In the genomic region with DNA sequence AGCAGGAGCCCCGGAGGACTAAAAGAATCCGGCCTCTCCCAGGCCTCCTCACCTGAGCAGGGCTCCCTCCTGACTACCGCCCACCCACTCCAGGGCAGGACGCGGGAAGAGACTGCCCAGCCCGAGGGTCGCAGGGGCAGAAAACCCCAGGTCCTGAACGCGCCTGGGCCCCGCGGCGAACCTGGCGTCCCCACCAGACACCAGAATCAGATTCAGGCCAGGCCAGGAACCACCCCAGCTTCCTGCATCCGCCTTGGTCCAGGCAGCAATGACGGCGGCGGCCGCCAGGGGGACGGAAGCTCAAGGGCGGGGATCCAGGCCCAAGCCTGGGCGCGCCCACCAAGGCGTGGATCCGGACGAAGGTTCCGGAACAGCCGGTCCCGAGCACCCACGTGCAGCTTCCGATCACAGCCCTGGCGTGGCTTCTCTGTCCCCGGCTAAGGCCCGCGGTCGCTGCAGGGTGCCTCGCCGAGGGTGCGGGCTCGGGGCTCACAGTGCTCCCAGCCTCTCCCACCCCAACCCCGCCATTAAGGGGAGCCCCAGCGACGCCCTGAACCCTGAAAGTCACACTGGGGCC, we compare ENCODE assay signal across 9 cellular contexts. TPM values are rescaled to one million over a fixed set of nuclear protein-coding genes. Genes with fewer than 3 reads are reported as not detected.
A peak's percentile ranks its signal among the peaks of the same experiment; 100 is the strongest.
DNase-seq lines count a peak whose midpoint lies in the region; ATAC-seq and TF ChIP-seq lines count a peak whose summit lies in the region.
"Had no signal": no experiment of that assay in that cellular context is flagged by ENCODE, and none has a peak within 500 bp of the region (broad histone marks: within the 10 kb centered on the region; RNA-seq: fewer than 3 reads in every experiment).

No MANE protein-coding gene starts in this region.

- H2AFZ ChIP-seq in PC-9 = peak overlapping the region; percentile 72; the same call in 1 of the 2 replicates

- H3K4me1 ChIP-seq in BLaER1 treated with 17β-estradiol and CSF1 and Interleukin-3, amounts not matched to agents 10 nM and 100 nM = peaks cover 7 to 18% (median 13%) of the 10 kb centered on the region in 10 experiments; a peak in 19 of 20 replicates
- no peaks in the 10 kb centered on the region for H3K4me1 ChIP-seq in PC-9 (replicated peaks; ENCODE audit: insufficient read depth)
- peaks cover 0 to 7% (median 0%) of the 10 kb centered on the region in 3 donors for H3K4me1 ChIP-seq in gastroesophageal sphincter

- intact Hi-C loops in PC-9 (cut with micrococcal nuclease; ENCODE audit: unreplicated experiment) = loop anchor here (2.0 kb wide), 1 partner anchor 61 kb away; a partner anchor contains a TSS

- TF ChIP-seq CTCF in PC-9 (conservative IDR thresholded peaks at IDR 0.05) (peak; percentile 80), gastroesophageal sphincter (IDR thresholded peaks at IDR 0.05) (peak in 3 of 4 experiments; percentile 63 to 91 (median 85)), omental fat pad (IDR thresholded peaks at IDR 0.05) (peak in 2 of 3 donors; percentile 55 to 90)

- no peaks in the 10 kb centered on the region for H4K20me1 ChIP-seq in BLaER1 treated with 17β-estradiol and CSF1 and Interleukin-3, amounts not matched to agents 10 nM and 100 nM
- H4K20me1 ChIP-seq in PC-9 (ENCODE audit: insufficient read depth) = no peaks in the 10 kb centered on the region

- peaks cover 0 to 10% (median 0%) of the 10 kb centered on the region in 11 experiments; a peak in 2 of 22 replicates for H3K9me3 ChIP-seq in BLaER1 treated with 17β-estradiol and CSF1 and Interleukin-3, amounts not matched to agents 10 nM and 100 nM (replicated peaks in 1 of 11)
- H3K9me3 ChIP-seq in PC-9 (ENCODE audit: insufficient read depth, low read depth) (no peaks in the 10 kb centered on the region), gastroesophageal sphincter (no peaks in the 10 kb centered on the region)

- ATAC-seq in GM21381 (IDR thresholded peaks at IDR 0.05; ENCODE audit: unreplicated experiment) (peak; percentile 70), gastroesophageal sphincter (peak; percentile 87), omental fat pad (ENCODE audit: low FRiP score) (peak; percentile 73), GM19455 (IDR thresholded peaks at IDR 0.05; ENCODE audit: unreplicated experiment) (no peak)

- no TSS peak for BruUV-seq in PC-9 (replicated peaks; lab: Mats Ljungman, UMichigan)

- peak overlapping the region; percentile 63 to 91 (median 79) for H3K4me2 ChIP-seq in BLaER1 treated with 17β-estradiol and CSF1 and Interleukin-3, amounts not matched to agents 10 nM and 100 nM
- H3K4me2 ChIP-seq in PC-9 = no peak overlapping the region
- H3K4me2 ChIP-seq: KMS-11 had no signal

- H3F3A ChIP-seq in PC-9 (ENCODE audit: insufficient read depth, low read depth) = no peaks in the 10 kb centered on the region

- H3K9me2 ChIP-seq in PC-9 (ENCODE audit: insufficient read depth) = no peaks in the 10 kb centered on the region

- peak overlapping the region; percentile 74 to 86 (median 80) for H3K9ac ChIP-seq in BLaER1 treated with 17β-estradiol and CSF1 and Interleukin-3, amounts not matched to agents 10 nM and 100 nM
- H3K9ac ChIP-seq: KMS-11 had no signal

- H3K79me2 ChIP-seq in PC-9 (ENCODE audit: low read depth) = no peaks in the 10 kb centered on the region

- H3K27ac ChIP-seq in BLaER1 treated with 17β-estradiol and CSF1 and Interleukin-3, amounts not matched to agents 10 nM and 100 nM = peak overlapping the region; percentile 58 to 94 (median 87); a peak in 21 of 22 replicates
- H3K27ac ChIP-seq in PC-9 (no peak overlapping the region), gastroesophageal sphincter (peak overlapping the region in 2 of 4 donors; percentile 26 to 75)
- H3K27ac ChIP-seq: KMS-11 had no signal

- H3K36me3 ChIP-seq in BLaER1 treated with 17β-estradiol and CSF1 and Interleukin-3, amounts not matched to agents 10 nM and 100 nM = no peaks in the 10 kb centered on the region
- no peaks in the 10 kb centered on the region for H3K36me3 ChIP-seq in PC-9 (ENCODE audit: low read depth)
- H3K36me3 ChIP-seq in gastroesophageal sphincter = no peaks in the 10 kb centered on the region

- WGBS in gastroesophageal sphincter (ENCODE audit: low coverage in 1 of 2), 2 donors = 60 to 83% methylated on average over 2 to 4 of the region's 42 CpGs

- TF ChIP-seq POLR2A in gastroesophageal sphincter (IDR thresholded peaks at IDR 0.05) = no peak

- DNase-seq in PC-9 = peak in 1 of 2 experiments; percentile 69
- DNase-seq in activated gamma-delta T cell treated with anti-CD3 and anti-CD28 coated beads, Interleukin-2, amount 50 U/mL, for 16 hours (ENCODE audit: low read depth) = peak; percentile 88
- peak; percentile 91 for DNase-seq in omental fat pad (ENCODE audit: low spot score)
- DNase-seq in stromal cell of bone marrow (ENCODE audit: low read depth) = peak; percentile 33

- TF ChIP-seq EP300 in gastroesophageal sphincter (IDR thresholded peaks at IDR 0.05) = no peak

- peak overlapping the region; percentile 21 to 64 (median 50) for H3K4me3 ChIP-seq in BLaER1 treated with 17β-estradiol and CSF1 and Interleukin-3, amounts not matched to agents 10 nM and 100 nM
- H3K4me3 ChIP-seq in PC-9 (no peak overlapping the region), gastroesophageal sphincter (peak overlapping the region in 1 of 2 donors; percentile 35)

- CTCF ChIA-PET in PC-9 (lab: Charles Lee) = interaction anchor here (0.6 to 0.9 kb wide), 4 partner anchors 17 to 408 kb away, joined by 3 to 5 read pairs (median 4); no protein-coding TSS in a partner anchor

- H3K27me3 ChIP-seq in BLaER1 treated with 17β-estradiol and CSF1 and Interleukin-3, amounts not matched to agents 10 nM and 100 nM = peaks cover 0 to 4% (median 0%) of the 10 kb centered on the region in 11 experiments; a peak in 3 of 22 replicates
- H3K27me3 ChIP-seq in PC-9 (ENCODE audit: insufficient read depth, low read depth) (no peaks in the 10 kb centered on the region), gastroesophageal sphincter (no peaks in the 10 kb centered on the region)

- POLR2A ChIA-PET in PC-9 (lab: Charles Lee; ENCODE audit: unreplicated experiment) = interaction anchor here (0.6 to 0.8 kb wide), 2 partner anchors 62 to 110 kb away, joined by 10 to 15 read pairs; a partner anchor contains a TSS

RNA-seq across cellular contexts. Expression of a gene that starts 3.6 kb away (rescaled TPM):
- 1.7 and 2.1 TPM in 2 replicates for total RNA-seq in PC-9 (2021)
- 10 to 100 TPM in 1 of 4 donors, not detected in 3; 25.8 TPM for total RNA-seq in gastroesophageal sphincter
- not detected for total RNA-seq in omental fat pad

RNA-seq across cellular contexts. Expression of a gene that starts 19.3 kb away (rescaled TPM):
- total RNA-seq in PC-9 (2021) (not detected in 2 replicates), gastroesophageal sphincter (10 to 100 TPM in 1 of 4 donors, 1 to 10 TPM in 2, not detected in 1; 2.1 to 58.4 (median 9.8) TPM), omental fat pad (not detected)

RNA-seq across cellular contexts. Expression of a gene that starts 25.4 kb away (rescaled TPM):
- total RNA-seq in PC-9 (2021) (38.4 and 43.9 TPM in 2 replicates), gastroesophageal sphincter (1 to 10 TPM in 2 of 4 donors, under 1 TPM in 1, not detected in 1; 0.93 to 2.2 (median 1.1) TPM), omental fat pad (1 to 10 TPM; 1.0 to 2.5 (median 1.4) TPM)

RNA-seq across cellular contexts. Expression of a gene that starts 43.0 kb away (rescaled TPM):
- total RNA-seq in PC-9 (2021) = 1.0 and 2.2 TPM in 2 replicates
- total RNA-seq in gastroesophageal sphincter = 1 to 10 TPM in 2 of 4 donors, under 1 TPM in 1, not detected in 1; 0.27 to 1.6 (median 1.1) TPM
- total RNA-seq in omental fat pad = 1 to 10 TPM in 1 of 4 donors, under 1 TPM in 1, not detected in 2; 0.46 to 1.6 TPM

Comparison
In these comparisons a context has a peak if more than half of its experiments do, and no peak if none do; other contexts are left out.
1. RNA of a gene that starts 25.4 kb away (total RNA-seq): 38.4 to 43.9 TPM in PC-9; 1.0 to 2.5 TPM in omental fat pad and 0.93 to 2.2 TPM in gastroesophageal sphincter; every median in the first group is over 10 times any median in the second.
2. Peak in every context shown above with its lines, with median percentiles within 50 percentile points of each other: CTCF ChIP-seq.